ENCODE assay signal across 28 cellular contexts in the genomic region with DNA sequence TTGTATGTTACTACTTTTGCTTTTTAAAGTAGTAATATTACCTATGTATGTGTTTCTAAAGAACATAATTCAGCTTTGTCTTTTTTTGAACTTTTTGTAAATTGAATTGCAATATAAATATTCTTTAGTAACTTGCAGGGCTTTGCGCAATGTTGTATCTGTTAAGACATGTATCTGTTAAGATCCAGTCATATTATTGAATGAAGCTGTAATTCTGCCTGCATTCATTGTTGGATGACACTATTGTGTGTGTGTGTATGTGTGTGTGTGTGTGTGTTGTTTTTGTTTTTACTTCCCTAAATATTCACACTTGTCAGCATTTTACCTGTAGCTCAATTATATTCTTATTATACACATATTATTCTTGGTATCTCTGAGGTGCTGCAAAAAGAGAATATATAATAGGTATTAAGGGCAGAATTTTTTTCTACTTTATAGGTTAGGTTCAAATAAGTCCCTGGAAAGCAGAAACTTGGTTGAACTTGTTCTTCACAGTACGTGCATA.
"Had no signal": no experiment of that assay in that cellular context is flagged by ENCODE, and none has a peak within 500 bp of the region (broad histone marks: within the 10 kb centered on the region; RNA-seq: fewer than 3 reads in every experiment).

No MANE protein-coding gene starts in this region.

- H3K36me3 Mint-ChIP-seq: activated CD4-positive, alpha-beta memory T cell treated with anti-CD3 and anti-CD28 coated beads for 36 hours; activated CD8-positive, alpha-beta memory T cell treated with anti-CD3 and anti-CD28 coated beads, Interleukin-2, amount 10 ng/mL, durations not matched to agents 7 days and 5 days; activated naive CD4-positive, alpha-beta T cell treated with anti-CD3 and anti-CD28 coated beads, Interleukin-2, amount 10 ng/mL, durations not matched to agents 7 days and 5 days; activated naive CD4-positive, alpha-beta T cell treated with anti-CD3 and anti-CD28 coated beads, Interleukin-2, amount 50 U/mL, for 72 hours; activated naive CD8-positive, alpha-beta T cell treated with anti-CD3 and anti-CD28 coated beads, Interleukin-2, amount 10 ng/mL, durations not matched to agents 7 days and 5 days; brain had no signal

- FAIRE-seq: colon had no signal

- H3K36me3 ChIP-seq: ascending aorta, esophagus squamous epithelium had no signal

- H3K4me3 Mint-ChIP-seq: activated CD4-positive, alpha-beta memory T cell treated with anti-CD3 and anti-CD28 coated beads for 36 hours; activated CD4-positive, alpha-beta T cell treated with anti-CD3 and anti-CD28 coated beads for 36 hours; activated CD4-positive, alpha-beta T cell treated with anti-CD3 and anti-CD28 coated beads, Interleukin-2, amount 10 ng/mL, durations not matched to agents 24 days and 14 days; activated CD8-positive, alpha-beta memory T cell treated with anti-CD3 and anti-CD28 coated beads, Interleukin-2, amount 10 ng/mL, durations not matched to agents 7 days and 5 days; activated CD8-positive, alpha-beta T cell treated with anti-CD3 and anti-CD28 coated beads, Interleukin-2, amount 10 ng/mL, durations not matched to agents 7 days and 5 days; activated naive CD4-positive, alpha-beta T cell treated with anti-CD3 and anti-CD28 coated beads, Interleukin-2, amount 10 ng/mL, durations not matched to agents 7 days and 5 days; activated naive CD8-positive, alpha-beta T cell treated with anti-CD3 and anti-CD28 coated beads, Interleukin-2, amount 10 ng/mL, durations not matched to agents 7 days and 5 days; activated T-helper 1 cell treated with anti-CD3 and anti-CD28 coated beads, Interleukin-12 subunit alpha, Interleukin-12 subunit beta, Interleukin-2, Interleukin-4 antibody, amounts not matched to agents 30 ng/mL and 10 ng/mL and 1 ng/mL, durations not matched to agents 14 hours and 24 hours and 36 hours; brain; effector memory CD8-positive, alpha-beta T cell had no signal

- H3K4me1 ChIP-seq: ascending aorta, esophagus squamous epithelium had no signal

- H3K9me3 Mint-ChIP-seq: activated CD4-positive, alpha-beta memory T cell treated with anti-CD3 and anti-CD28 coated beads for 36 hours; activated naive CD4-positive, alpha-beta T cell treated with anti-CD3 and anti-CD28 coated beads, Interleukin-2, amount 10 ng/mL, durations not matched to agents 7 days and 5 days; brain had no signal

- H3K4me3 ChIP-seq: ascending aorta, esophagus squamous epithelium had no signal

- H3K27me3 Mint-ChIP-seq: activated CD4-positive, alpha-beta memory T cell treated with anti-CD3 and anti-CD28 coated beads for 36 hours; activated CD4-positive, alpha-beta T cell treated with anti-CD3 and anti-CD28 coated beads for 36 hours; activated CD4-positive, alpha-beta T cell treated with anti-CD3 and anti-CD28 coated beads, Interleukin-2, amount 10 ng/mL, durations not matched to agents 24 days and 14 days; activated CD8-positive, alpha-beta memory T cell treated with anti-CD3 and anti-CD28 coated beads, Interleukin-2, amount 10 ng/mL, durations not matched to agents 7 days and 5 days; activated naive CD4-positive, alpha-beta T cell treated with anti-CD3 and anti-CD28 coated beads, Interleukin-2, amount 10 ng/mL, durations not matched to agents 7 days and 5 days; activated naive CD8-positive, alpha-beta T cell treated with anti-CD3 and anti-CD28 coated beads, Interleukin-2, amount 10 ng/mL, durations not matched to agents 7 days and 5 days; brain; effector memory CD8-positive, alpha-beta T cell had no signal

- H3K27me3 ChIP-seq: ascending aorta, esophagus squamous epithelium had no signal

- H3K9me3 ChIP-seq: ascending aorta, esophagus squamous epithelium had no signal

- H3K4me1 Mint-ChIP-seq: activated CD4-positive, alpha-beta T cell treated with anti-CD3 and anti-CD28 coated beads for 36 hours; activated CD4-positive, alpha-beta T cell treated with anti-CD3 and anti-CD28 coated beads, Interleukin-2, amount 10 ng/mL, durations not matched to agents 24 days and 14 days; activated CD8-positive, alpha-beta memory T cell treated with anti-CD3 and anti-CD28 coated beads, Interleukin-2, amount 10 ng/mL, durations not matched to agents 7 days and 5 days; activated naive CD4-positive, alpha-beta T cell treated with anti-CD3 and anti-CD28 coated beads, Interleukin-2, amount 10 ng/mL, durations not matched to agents 7 days and 5 days; activated naive CD8-positive, alpha-beta T cell treated with anti-CD3 and anti-CD28 coated beads, Interleukin-2, amount 10 ng/mL, durations not matched to agents 7 days and 5 days; brain had no signal

- H3K27ac ChIP-seq: ascending aorta, epithelial cell of prostate, esophagus squamous epithelium had no signal

- DNase-seq: activated CD4-positive, alpha-beta memory T cell treated with anti-CD3 and anti-CD28 coated beads for 36 hours; activated CD4-positive, alpha-beta T cell treated with anti-CD3 and anti-CD28 coated beads for 36 hours; activated CD4-positive, alpha-beta T cell treated with anti-CD3 and anti-CD28 coated beads, Interleukin-2, amount 10 ng/mL, durations not matched to agents 24 days and 14 days; activated CD4-positive, CD25-positive, alpha-beta regulatory T cell; activated CD4-positive, CD25-positive, alpha-beta regulatory T cell treated with anti-CD3 and anti-CD28 coated beads, Interleukin-2, amount 50 U/mL, for 72 hours; activated CD8-positive, alpha-beta memory T cell treated with anti-CD3 and anti-CD28 coated beads, Interleukin-2, amount 10 ng/mL, durations not matched to agents 7 days and 5 days; activated CD8-positive, alpha-beta memory T cell treated with anti-CD3 and anti-CD28 coated beads, Interleukin-2, amount 50 U/mL, for 4 hours; activated CD8-positive, alpha-beta T cell treated with anti-CD3 and anti-CD28 coated beads, Interleukin-2, amount 10 ng/mL, durations not matched to agents 7 days and 5 days; activated effector memory CD4-positive, alpha-beta T cell treated with anti-CD3 and anti-CD28 coated beads, Interleukin-2, amount 50 U/mL, for 16 hours; activated naive CD4-positive, alpha-beta T cell treated with anti-CD3 and anti-CD28 coated beads, Interleukin-2, amount 10 ng/mL, durations not matched to agents 7 days and 5 days; activated naive CD8-positive, alpha-beta T cell treated with anti-CD3 and anti-CD28 coated beads, Interleukin-2, amount 10 ng/mL, durations not matched to agents 7 days and 5 days; activated T-cell treated with anti-CD3 and anti-CD28 coated beads, Interleukin-2, amount 50 U/mL, for 1 hour; activated T-cell treated with anti-CD3 and anti-CD28 coated beads, Interleukin-2, amount 50 U/mL, for 48 hours; caudate nucleus; cortex of kidney; dermis blood vessel endothelial cell; effector CD4-positive, alpha-beta T cell; effector memory CD8-positive, alpha-beta T cell; esophagus squamous epithelium; head of caudate nucleus; T-helper 2 cell had no signal

- H3K27ac Mint-ChIP-seq: activated CD4-positive, alpha-beta memory T cell treated with anti-CD3 and anti-CD28 coated beads for 36 hours; activated CD4-positive, alpha-beta T cell treated with anti-CD3 and anti-CD28 coated beads for 36 hours; activated CD4-positive, alpha-beta T cell treated with anti-CD3 and anti-CD28 coated beads, Interleukin-2, amount 10 ng/mL, durations not matched to agents 24 days and 14 days; activated CD8-positive, alpha-beta memory T cell treated with anti-CD3 and anti-CD28 coated beads, Interleukin-2, amount 10 ng/mL, durations not matched to agents 7 days and 5 days; activated CD8-positive, alpha-beta T cell treated with anti-CD3 and anti-CD28 coated beads, Interleukin-2, amount 10 ng/mL, durations not matched to agents 7 days and 5 days; activated naive CD4-positive, alpha-beta T cell treated with anti-CD3 and anti-CD28 coated beads, Interleukin-2, amount 10 ng/mL, durations not matched to agents 7 days and 5 days; activated naive CD4-positive, alpha-beta T cell treated with anti-CD3 and anti-CD28 coated beads, Interleukin-2, amount 50 U/mL, for 72 hours; activated naive CD8-positive, alpha-beta T cell treated with anti-CD3 and anti-CD28 coated beads, Interleukin-2, amount 10 ng/mL, durations not matched to agents 7 days and 5 days; activated T-helper 1 cell treated with anti-CD3 and anti-CD28 coated beads, Interleukin-12 subunit alpha, Interleukin-12 subunit beta, Interleukin-2, Interleukin-4 antibody, amounts not matched to agents 30 ng/mL and 10 ng/mL and 1 ng/mL, durations not matched to agents 14 hours and 24 hours and 36 hours; activated T-helper 2 cell treated with anti-CD3 and anti-CD28 coated beads, Interferon-gamma antibody, Interleukin-2, Interleukin-4, amounts not matched to agents 10 μg/mL and 5 μg/mL and 100 μg/mL, durations not matched to agents 14 hours and 24 hours and 36 hours; brain; effector memory CD8-positive, alpha-beta T cell had no signal

- ATAC-seq: activated CD4-positive, alpha-beta T cell treated with anti-CD3 and anti-CD28 coated beads for 36 hours; activated CD8-positive, alpha-beta memory T cell treated with anti-CD3 and anti-CD28 coated beads, Interleukin-2, amount 10 ng/mL, durations not matched to agents 7 days and 5 days; activated CD8-positive, alpha-beta T cell treated with anti-CD3 and anti-CD28 coated beads, Interleukin-2, amount 10 ng/mL, durations not matched to agents 7 days and 5 days; activated naive CD4-positive, alpha-beta T cell treated with anti-CD3 and anti-CD28 coated beads, Interleukin-2, amount 50 U/mL, for 72 hours; effector memory CD8-positive, alpha-beta T cell had no signal
